ENCODE assay signal across 10 cellular contexts in the genomic region with DNA sequence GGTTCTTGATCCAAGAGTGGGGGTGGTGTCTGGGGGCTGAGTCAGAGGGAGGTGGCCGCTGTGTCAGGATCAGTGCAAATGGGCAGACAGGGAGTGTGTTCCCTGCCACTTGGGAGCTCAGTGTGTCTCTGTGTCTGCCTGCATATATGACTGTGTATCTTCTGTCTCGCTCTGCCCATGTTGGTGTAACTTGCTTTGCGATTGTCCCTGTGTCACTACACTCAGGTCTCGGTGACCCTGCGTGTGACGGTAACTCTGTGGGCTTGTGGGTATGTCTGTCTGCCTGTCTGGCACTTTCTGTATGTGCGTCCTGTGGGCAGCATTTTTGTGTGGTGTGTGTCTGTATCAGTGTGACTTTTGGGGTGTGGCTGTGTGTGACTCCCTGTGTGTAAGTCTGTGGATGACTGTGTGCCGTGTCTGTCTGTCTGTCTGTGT. TPM values are rescaled to one million over a fixed set of nuclear protein-coding genes. Genes with fewer than 3 reads are reported as not detected.
DNase-seq lines count a peak whose midpoint lies in the region; ATAC-seq, FAIRE-seq and TF ChIP-seq lines count a peak whose summit lies in the region.
"Had no signal": no experiment of that assay in that cellular context is flagged by ENCODE, and none has a peak within 500 bp of the region (broad histone marks: within the 10 kb centered on the region; RNA-seq: fewer than 3 reads in every experiment).

No MANE protein-coding gene starts in this region.

- H3K4me1 Mint-ChIP-seq in central memory CD8-positive, alpha-beta T cell: peaks cover 57% of the 10 kb centered on the region

- peak; percentile 88 for ATAC-seq in central memory CD8-positive, alpha-beta T cell (replicated peaks; ENCODE audit: extremely low read depth, poor library complexity, severe bottlenecking)

- FAIRE-seq in urothelium cell line (lab: Jason Lieb, UNC): peak; percentile 73

- H3K27ac ChIP-seq in left ventricle myocardium inferior (replicated peaks): no peak overlapping the region
- H3K27ac ChIP-seq: dorsolateral prefrontal cortex had no signal

- no peaks in the 10 kb centered on the region for H3K9me3 Mint-ChIP-seq in central memory CD8-positive, alpha-beta T cell

- no peak overlapping the region for H3K4me3 ChIP-seq in left ventricle myocardium inferior
- H3K4me3 ChIP-seq: dorsolateral prefrontal cortex had no signal

- peaks cover 14% of the 10 kb centered on the region for H3K36me3 Mint-ChIP-seq in central memory CD8-positive, alpha-beta T cell (ENCODE audit: insufficient read depth)

- no peaks in the 10 kb centered on the region for H3K9me3 ChIP-seq in left ventricle myocardium inferior (replicated peaks)

- peaks cover 29% of the 10 kb centered on the region for H3K27me3 Mint-ChIP-seq in central memory CD8-positive, alpha-beta T cell

- H3K27me3 ChIP-seq in left ventricle myocardium inferior (ENCODE audit: low read depth): peaks cover 87% of the 10 kb centered on the region

- intact Hi-C loops in left ventricle myocardium inferior (cut with micrococcal nuclease): loop anchor here (10.0 kb wide), 1 partner anchor 72 kb away; a partner anchor contains a TSS

- peak overlapping the region; percentile 33 for H3K4me3 Mint-ChIP-seq in central memory CD8-positive, alpha-beta T cell

- peaks cover 21% of the 10 kb centered on the region for H3K4me1 ChIP-seq in left ventricle myocardium inferior

- peak overlapping the region; percentile 89 for H3K27ac Mint-ChIP-seq in central memory CD8-positive, alpha-beta T cell (ENCODE audit: low read depth)

- peak; percentile 60 for DNase-seq in stimulated activated CD4-positive, alpha-beta T cell treated with anti-CD3 and anti-CD28 coated beads, Interleukin-4, amount 100 ng/mL, for 24 hours
- no peak for DNase-seq in stimulated activated CD4-positive, alpha-beta T cell treated with anti-CD3 and anti-CD28 coated beads, Interleukin-4, amount 100 ng/mL, for 1 hour
- peak in 1 of 2 donors; percentile 81 for DNase-seq in central memory CD8-positive, alpha-beta T cell (ENCODE audit: low spot score in 2 of 2)
- DNase-seq in urothelium cell line (ENCODE audit: low spot score) (no peak), left ventricle myocardium inferior (no peak), DMS53 (lab: John Stamatoyannopoulos, UW) (no peak)
- DNase-seq: COR-L47, dorsolateral prefrontal cortex, GOT3 had no signal

- no peaks in the 10 kb centered on the region for H3K36me3 ChIP-seq in left ventricle myocardium inferior

- TF ChIP-seq CTCF in left ventricle myocardium inferior (IDR thresholded peaks at IDR 0.05; ENCODE audit: borderline replicate concordance): no peak

RNA-seq across cellular contexts. Expression of a gene that starts 8.2 kb away (rescaled TPM):
- total RNA-seq in left ventricle myocardium inferior: not detected
- total RNA-seq: RPMI7951 had no signal

RNA-seq across cellular contexts. Expression of a gene that starts 22.7 kb away (rescaled TPM):
- 56.7 TPM for total RNA-seq in left ventricle myocardium inferior

RNA-seq across cellular contexts. Expression of a gene that starts 53.4 kb away (rescaled TPM):
- 28.3 TPM for total RNA-seq in left ventricle myocardium inferior

RNA-seq across cellular contexts. Expression of a gene that starts 57.6 kb away (rescaled TPM):
- total RNA-seq in left ventricle myocardium inferior: 375 TPM

RNA-seq across cellular contexts. Expression of a gene that starts 59.4 kb away (rescaled TPM):
- not detected for total RNA-seq in left ventricle myocardium inferior
- total RNA-seq: RPMI7951 had no signal
